ENCODE assay signal across 20 cellular contexts in the genomic region with DNA sequence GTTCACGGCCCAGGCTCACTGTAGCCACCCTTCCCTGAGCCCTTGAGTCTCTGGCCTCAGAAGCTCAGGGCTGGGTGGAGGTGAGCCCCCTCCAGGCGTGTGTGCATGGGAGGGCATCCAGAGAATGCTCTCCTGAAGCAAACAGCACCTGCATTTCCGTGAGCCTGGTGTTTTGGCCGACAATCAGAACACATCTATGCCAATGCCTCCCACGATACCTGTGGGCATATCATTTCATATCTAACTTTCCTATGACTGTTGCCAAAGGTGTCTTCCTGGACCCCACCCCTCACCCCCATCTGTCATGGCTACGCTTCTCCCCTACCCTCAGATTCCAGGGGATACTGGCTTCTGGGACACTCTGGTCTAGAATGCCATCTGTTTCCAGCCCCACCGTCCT. TPM values are rescaled to one million over a fixed set of nuclear protein-coding genes. Genes with fewer than 3 reads are reported as not detected.
"Had no signal": no experiment of that assay in that cellular context is flagged by ENCODE, and none has a peak within 500 bp of the region (broad histone marks: within the 10 kb centered on the region; RNA-seq: fewer than 3 reads in every experiment).

No MANE protein-coding gene starts in this region.

- H3K27me3 Mint-ChIP-seq: activated B cell treated with CpG ODN at 0.5 μM for 24 hours; activated CD8-positive, alpha-beta T cell treated with anti-CD3 and anti-CD28 coated beads for 36 hours had no signal

- H3K36me3 ChIP-seq: neutrophil, pancreas, tibial nerve had no signal

- H3K9ac ChIP-seq: SK-N-SH had no signal

- DNase-seq: activated B cell treated with CpG ODN at 0.5 μM for 24 hours; activated CD4-positive, alpha-beta T cell treated with anti-CD3 and anti-CD28 coated beads for 48 hours; activated CD8-positive, alpha-beta T cell treated with anti-CD3 and anti-CD28 coated beads for 36 hours; activated effector memory CD4-positive, alpha-beta T cell treated with Interleukin-2 at 50 U/mL for 16 hours; activated naive CD4-positive, alpha-beta T cell treated with anti-CD3 and anti-CD28 coated beads, Interleukin-2, amount 50 U/mL, for 16 hours; activated T-cell treated with anti-CD3 and anti-CD28 coated beads, Interleukin-2, amount 50 U/mL, for 48 hours; effector CD8-positive, alpha-beta T cell; hippocampal formation; left lung; mesendoderm; naive thymus-derived CD8-positive, alpha-beta T cell; SK-N-SH; stimulated activated CD8-positive, alpha-beta memory T cell treated with anti-CD3 and anti-CD28 coated beads, Interleukin-4, amount 100 ng/mL, for 48 hours; stimulated activated naive CD4-positive, alpha-beta T cell treated with Interleukin-2 at 50 U/mL for 16 hours; substantia nigra had no signal

- H3K4me3 ChIP-seq: left lung, pancreas, tibial nerve had no signal

- H3K27ac ChIP-seq: neutrophil, pancreas, tibial nerve had no signal

- H3K4me2 ChIP-seq: SK-N-SH had no signal

- H3K27me3 ChIP-seq: left lung, pancreas, tibial nerve had no signal

- H3K4me3 Mint-ChIP-seq: activated B cell treated with CpG ODN at 0.5 μM for 24 hours; activated CD8-positive, alpha-beta T cell treated with anti-CD3 and anti-CD28 coated beads for 36 hours; dendritic cell treated with granulocyte-macrophage colony-stimulating factor and Interleukin-4, amounts not matched to agents 40 ng/mL and 50 ng/mL, for 4 days; naive thymus-derived CD8-positive, alpha-beta T cell had no signal

- H3K4me1 Mint-ChIP-seq: activated B cell treated with CpG ODN at 0.5 μM for 24 hours had no signal

- ATAC-seq: activated CD8-positive, alpha-beta T cell treated with anti-CD3 and anti-CD28 coated beads for 36 hours; left lung; naive thymus-derived CD8-positive, alpha-beta T cell; pancreas had no signal

- FAIRE-seq: kidney, pancreas had no signal

- H3K9me3 ChIP-seq: left lung, neutrophil, pancreas had no signal

- H3K36me3 Mint-ChIP-seq: naive thymus-derived CD8-positive, alpha-beta T cell had no signal

- H3K9me3 Mint-ChIP-seq: activated B cell treated with CpG ODN at 0.5 μM for 24 hours; activated CD8-positive, alpha-beta T cell treated with anti-CD3 and anti-CD28 coated beads for 36 hours; dendritic cell treated with granulocyte-macrophage colony-stimulating factor and Interleukin-4, amounts not matched to agents 40 ng/mL and 50 ng/mL, for 4 days had no signal

- H3K27ac Mint-ChIP-seq: activated B cell treated with CpG ODN at 0.5 μM for 24 hours; activated CD8-positive, alpha-beta T cell treated with anti-CD3 and anti-CD28 coated beads for 36 hours; dendritic cell treated with granulocyte-macrophage colony-stimulating factor and Interleukin-4, amounts not matched to agents 40 ng/mL and 50 ng/mL, for 4 days had no signal

RNA-seq across cellular contexts. Expression of a gene that starts 53.3 kb away (rescaled TPM):
- total RNA-seq: activated B cell treated with CpG ODN at 0.5 μM for 24 hours; naive thymus-derived CD8-positive, alpha-beta T cell had no signal
